ENCODE assay signal across 38 cellular contexts in the genomic region with DNA sequence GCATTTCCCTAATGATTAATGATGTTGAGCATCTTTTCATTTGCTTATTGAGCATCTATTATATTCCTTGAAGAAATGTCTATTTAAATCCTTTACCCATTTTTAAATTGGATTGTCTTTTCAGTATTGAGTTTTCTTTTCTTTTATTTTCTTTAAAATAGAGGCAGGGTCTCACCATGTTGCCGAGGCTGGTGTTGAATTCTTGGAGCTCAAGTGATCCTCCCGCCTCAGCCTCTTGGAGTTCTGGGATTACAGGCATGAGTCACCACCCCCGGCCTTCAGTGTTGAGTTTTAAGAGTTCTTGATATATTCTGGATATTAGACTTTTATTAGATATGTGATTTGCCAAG.
"Had no signal": no experiment of that assay in that cellular context is flagged by ENCODE, and none has a peak within 500 bp of the region (broad histone marks: within the 10 kb centered on the region; RNA-seq: fewer than 3 reads in every experiment).

No MANE protein-coding gene starts in this region.

- H3K9me3 ChIP-seq: body of pancreas had no signal

- H3K36me3 ChIP-seq: adrenal gland, brain microvascular endothelial cell, breast epithelium, WERI-Rb-1 had no signal

- H3K4me3 ChIP-seq: adrenal gland, body of pancreas, breast epithelium had no signal

- H3K4me1 Mint-ChIP-seq: WTC11 had no signal

- ATAC-seq: activated CD4-positive, alpha-beta T cell treated with anti-CD3 and anti-CD28 coated beads for 36 hours; activated CD4-positive, CD25-positive, alpha-beta regulatory T cell treated with anti-CD3 and anti-CD28 coated beads, Interleukin-2, amount 50 U/mL, for 24 hours; activated CD8-positive, alpha-beta memory T cell treated with anti-CD3 and anti-CD28 coated beads, Interleukin-2, amount 10 ng/mL, durations not matched to agents 7 days and 5 days; activated CD8-positive, alpha-beta T cell treated with anti-CD3 and anti-CD28 coated beads, Interleukin-2, amount 10 ng/mL, durations not matched to agents 7 days and 5 days; activated naive CD4-positive, alpha-beta T cell treated with anti-CD3 and anti-CD28 coated beads, Interleukin-2, amount 50 U/mL, for 72 hours; body of pancreas; WTC11 had no signal

- H3K4me3 Mint-ChIP-seq: activated CD4-positive, alpha-beta memory T cell treated with anti-CD3 and anti-CD28 coated beads, Interleukin-2, amount 10 ng/mL, durations not matched to agents 7 days and 5 days; activated CD4-positive, alpha-beta T cell treated with anti-CD3 and anti-CD28 coated beads for 36 hours; activated CD4-positive, alpha-beta T cell treated with anti-CD3 and anti-CD28 coated beads, Interleukin-2, amount 10 ng/mL, durations not matched to agents 7 days and 5 days; activated CD8-positive, alpha-beta memory T cell treated with anti-CD3 and anti-CD28 coated beads, Interleukin-2, amount 10 ng/mL, durations not matched to agents 7 days and 5 days; activated CD8-positive, alpha-beta T cell treated with anti-CD3 and anti-CD28 coated beads, Interleukin-2, amount 10 ng/mL, durations not matched to agents 7 days and 5 days; activated naive CD4-positive, alpha-beta T cell treated with anti-CD3 and anti-CD28 coated beads for 36 hours; activated naive CD8-positive, alpha-beta T cell treated with anti-CD3 and anti-CD28 coated beads for 36 hours; activated T-cell treated with anti-CD3 and anti-CD28 coated beads, Interleukin-2, amount 50 U/mL, for 24 hours; T-helper 1 cell treated with Interleukin-12 subunit alpha and Interleukin-12 subunit beta and Interleukin-4 antibody, amounts not matched to agents 30 μg/mL and 1 μg/mL, for 36 hours; T-helper 2 cell treated with Interferon-gamma antibody and Interleukin-4, amounts not matched to agents 5 μg/mL and 100 μg/mL, for 36 hours; WTC11 had no signal

- H3K27ac Mint-ChIP-seq: activated CD4-positive, alpha-beta memory T cell treated with anti-CD3 and anti-CD28 coated beads, Interleukin-2, amount 10 ng/mL, durations not matched to agents 7 days and 5 days; activated CD4-positive, alpha-beta T cell treated with anti-CD3 and anti-CD28 coated beads for 36 hours; activated CD4-positive, alpha-beta T cell treated with anti-CD3 and anti-CD28 coated beads, Interleukin-2, amount 10 ng/mL, durations not matched to agents 7 days and 5 days; activated CD8-positive, alpha-beta memory T cell treated with anti-CD3 and anti-CD28 coated beads, Interleukin-2, amount 10 ng/mL, durations not matched to agents 7 days and 5 days; activated CD8-positive, alpha-beta T cell treated with anti-CD3 and anti-CD28 coated beads, Interleukin-2, amount 10 ng/mL, durations not matched to agents 7 days and 5 days; activated naive CD4-positive, alpha-beta T cell treated with anti-CD3 and anti-CD28 coated beads for 36 hours; activated naive CD4-positive, alpha-beta T cell treated with anti-CD3 and anti-CD28 coated beads, Interleukin-2, amount 50 U/mL, for 72 hours; activated naive CD8-positive, alpha-beta T cell treated with anti-CD3 and anti-CD28 coated beads for 36 hours; activated T-cell treated with anti-CD3 and anti-CD28 coated beads, Interleukin-2, amount 50 U/mL, for 24 hours; activated T-helper 2 cell treated with anti-CD3 and anti-CD28 coated beads, Interferon-gamma antibody, Interleukin-2, Interleukin-4, amounts not matched to agents 10 μg/mL and 5 μg/mL and 100 μg/mL, durations not matched to agents 14 hours and 24 hours and 36 hours; T-helper 1 cell treated with Interleukin-12 subunit alpha and Interleukin-12 subunit beta and Interleukin-4 antibody, amounts not matched to agents 30 μg/mL and 1 μg/mL, for 36 hours; T-helper 2 cell treated with Interferon-gamma antibody and Interleukin-4, amounts not matched to agents 5 μg/mL and 100 μg/mL, for 36 hours; WTC11 had no signal

- H3K27me3 ChIP-seq: adrenal gland, body of pancreas, brain microvascular endothelial cell, breast epithelium had no signal

- H3K4me1 ChIP-seq: adrenal gland, body of pancreas, breast epithelium had no signal

- H3K27me3 Mint-ChIP-seq: activated CD4-positive, alpha-beta memory T cell treated with anti-CD3 and anti-CD28 coated beads, Interleukin-2, amount 10 ng/mL, durations not matched to agents 7 days and 5 days; activated CD4-positive, alpha-beta T cell treated with anti-CD3 and anti-CD28 coated beads for 36 hours; activated CD8-positive, alpha-beta memory T cell treated with anti-CD3 and anti-CD28 coated beads, Interleukin-2, amount 10 ng/mL, durations not matched to agents 7 days and 5 days; activated naive CD8-positive, alpha-beta T cell treated with anti-CD3 and anti-CD28 coated beads for 36 hours; activated T-cell treated with anti-CD3 and anti-CD28 coated beads, Interleukin-2, amount 50 U/mL, for 24 hours had no signal

- FAIRE-seq: astrocyte, TTC549 had no signal

- DNase-seq: activated CD4-positive, alpha-beta memory T cell treated with anti-CD3 and anti-CD28 coated beads, Interleukin-2, amount 10 ng/mL, durations not matched to agents 7 days and 5 days; activated CD4-positive, alpha-beta T cell treated with anti-CD3 and anti-CD28 coated beads for 1 hour; activated CD4-positive, alpha-beta T cell treated with anti-CD3 and anti-CD28 coated beads for 36 hours; activated CD4-positive, alpha-beta T cell treated with anti-CD3 and anti-CD28 coated beads for 48 hours; activated CD4-positive, alpha-beta T cell treated with anti-CD3 and anti-CD28 coated beads, Interleukin-2, amount 10 ng/mL, durations not matched to agents 7 days and 5 days; activated CD4-positive, alpha-beta T cell treated with anti-CD3 and anti-CD28 coated beads, Interleukin-2, amount 50 U/mL, for 48 hours; activated CD4-positive, CD25-positive, alpha-beta regulatory T cell; activated CD8-positive, alpha-beta memory T cell treated with anti-CD3 and anti-CD28 coated beads for 24 hours; activated CD8-positive, alpha-beta memory T cell treated with anti-CD3 and anti-CD28 coated beads, Interleukin-2, amount 10 ng/mL, durations not matched to agents 7 days and 5 days; activated CD8-positive, alpha-beta memory T cell treated with anti-CD3 and anti-CD28 coated beads, Interleukin-2, amount 50 U/mL, for 48 hours; activated CD8-positive, alpha-beta T cell treated with anti-CD3 and anti-CD28 coated beads, Interleukin-2, amount 10 ng/mL, durations not matched to agents 7 days and 5 days; activated effector memory CD4-positive, alpha-beta T cell treated with Interleukin-2 at 50 U/mL for 16 hours; activated gamma-delta T cell treated with Interleukin-2 at 50 U/mL for 16 hours; activated naive CD4-positive, alpha-beta T cell; activated naive CD4-positive, alpha-beta T cell treated with anti-CD3 and anti-CD28 coated beads for 36 hours; activated naive CD4-positive, alpha-beta T cell treated with anti-CD3 and anti-CD28 coated beads, Interleukin-2, amount 50 U/mL, for 16 hours; activated naive CD8-positive, alpha-beta T cell treated with anti-CD3 and anti-CD28 coated beads for 36 hours; activated T-cell treated with anti-CD3 and anti-CD28 coated beads, Interleukin-2, amount 50 U/mL, for 24 hours; activated T-cell treated with anti-CD3 and anti-CD28 coated beads, Interleukin-2, amount 50 U/mL, for 48 hours; adrenal gland; amniotic stem cell; aorta; body of pancreas; brain microvascular endothelial cell; central memory CD4-positive, alpha-beta T cell; T-helper 1 cell; T-helper 2 cell; T-helper 9 cell; WERI-Rb-1 had no signal

- H3K27ac ChIP-seq: adrenal gland, body of pancreas, brain microvascular endothelial cell, breast epithelium, WERI-Rb-1 had no signal
